ENCODE assay signal across 11 cellular contexts in genomic region chr7:22296916-22297315, GRCh38.
DNase-seq lines count a peak whose midpoint lies in the region; ATAC-seq and TF ChIP-seq lines count a peak whose summit lies in the region.
"Had no signal": no experiment of that assay in that cellular context is flagged by ENCODE, and none has a peak within 500 bp of the region (broad histone marks: within the 10 kb centered on the region; RNA-seq: fewer than 3 reads in every experiment).

No MANE protein-coding gene starts in this region.

- TF ChIP-seq POLR2A in right lobe of liver (IDR thresholded peaks at IDR 0.05): no peak

- no peaks in the 10 kb centered on the region for H3K9me3 ChIP-seq in right lobe of liver

- no peak overlapping the region for H3K27ac Mint-ChIP-seq in chondrocyte (ENCODE audit: unreplicated experiment)
- no peak overlapping the region for H3K27ac Mint-ChIP-seq in activated naive CD4-positive, alpha-beta T cell treated with anti-CD3 and anti-CD28 coated beads, Interleukin-2, amount 10 ng/mL, durations not matched to agents 7 days and 5 days
- H3K27ac Mint-ChIP-seq: stimulated activated naive B cell treated with anti-CD40 and anti-IgM and Interleukin-4, amounts not matched to agents 10 μg/mL and 1 μg/mL and 100 μg/mL, for 72 hours had no signal

- H3K36me3 ChIP-seq in right lobe of liver: no peaks in the 10 kb centered on the region

- intact Hi-C loops in right lobe of liver (cut with DNase I): no loop called here

- CTCF ChIA-PET in activated naive CD4-positive, alpha-beta T cell treated with anti-CD3 and anti-CD28 coated beads, Interleukin-2, amount 10 ng/mL, durations not matched to agents 7 days and 5 days (lab: Charles Lee): interaction anchor here (0.8 to 1.4 kb wide), 2 partner anchors 11 to 187 kb away, joined by 3 read pairs; no protein-coding TSS in a partner anchor

- H3K36me3 Mint-ChIP-seq in chondrocyte (ENCODE audit: low read depth): peaks cover 3% of the 10 kb centered on the region
- H3K36me3 Mint-ChIP-seq in activated naive CD4-positive, alpha-beta T cell treated with anti-CD3 and anti-CD28 coated beads, Interleukin-2, amount 10 ng/mL, durations not matched to agents 7 days and 5 days: no peaks in the 10 kb centered on the region

- peaks cover 7% of the 10 kb centered on the region for H3K9me3 Mint-ChIP-seq in chondrocyte (ENCODE audit: low read depth)
- H3K9me3 Mint-ChIP-seq in activated naive CD4-positive, alpha-beta T cell treated with anti-CD3 and anti-CD28 coated beads, Interleukin-2, amount 10 ng/mL, durations not matched to agents 7 days and 5 days: no peaks in the 10 kb centered on the region
- H3K9me3 Mint-ChIP-seq: stimulated activated naive B cell treated with anti-CD40 and anti-IgM and Interleukin-4, amounts not matched to agents 10 μg/mL and 1 μg/mL and 100 μg/mL, for 72 hours had no signal

- H3K4me3 ChIP-seq in LNCaP clone FGC (ENCODE audit: low read depth, low read length) (no peak overlapping the region), right lobe of liver (no peak overlapping the region)

- no peaks in the 10 kb centered on the region for H3K4me1 ChIP-seq in right lobe of liver

- H3K4me1 Mint-ChIP-seq in chondrocyte (ENCODE audit: low read depth): no peaks in the 10 kb centered on the region
- peaks cover 18% of the 10 kb centered on the region for H3K4me1 Mint-ChIP-seq in activated naive CD4-positive, alpha-beta T cell treated with anti-CD3 and anti-CD28 coated beads, Interleukin-2, amount 10 ng/mL, durations not matched to agents 7 days and 5 days

- peak; percentile 43 for TF ChIP-seq CTCF in LNCaP clone FGC (IDR thresholded peaks at IDR 0.05; ENCODE audit: control insufficient read depth, extremely low read depth, insufficient read depth)
- peak; percentile 68 for TF ChIP-seq CTCF in chondrocyte (IDR thresholded peaks at IDR 0.05)
- peak in 3 of 4 donors; percentile 26 to 33 (median 29) for TF ChIP-seq CTCF in right lobe of liver (IDR thresholded peaks at IDR 0.05)

- H3K4me3 Mint-ChIP-seq in chondrocyte (ENCODE audit: unreplicated experiment): no peak overlapping the region
- no peak overlapping the region for H3K4me3 Mint-ChIP-seq in activated naive CD4-positive, alpha-beta T cell treated with anti-CD3 and anti-CD28 coated beads, Interleukin-2, amount 10 ng/mL, durations not matched to agents 7 days and 5 days
- H3K4me3 Mint-ChIP-seq: stimulated activated naive B cell treated with anti-CD40 and anti-IgM and Interleukin-4, amounts not matched to agents 10 μg/mL and 1 μg/mL and 100 μg/mL, for 72 hours had no signal

- DNase-seq in DMS53 (lab: John Stamatoyannopoulos, UW) (peak; percentile 27), LNCaP clone FGC (ENCODE audit: low read depth) (no peak), chondrocyte (ENCODE audit: low spot score) (no peak), right lobe of liver (no peak), NCI-H1694 treated with DMSO at 0.1 percent for 48 hours (lab: John Stamatoyannopoulos, UW) (no peak)
- DNase-seq in stimulated activated CD4-positive, alpha-beta T cell treated with anti-CD3 and anti-CD28 coated beads, Interleukin-4, amount 100 ng/mL, for 24 hours: no peak
- no peak for DNase-seq in activated naive CD4-positive, alpha-beta T cell treated with anti-CD3 and anti-CD28 coated beads, Interleukin-2, amount 10 ng/mL, durations not matched to agents 7 days and 5 days
- DNase-seq: anterior cingulate cortex; kidney; stimulated activated naive B cell treated with anti-CD40 and anti-IgM and Interleukin-4, amounts not matched to agents 10 μg/mL and 1 μg/mL and 100 μg/mL, for 72 hours had no signal

- ATAC-seq in right lobe of liver (peak in 2 of 4 donors; percentile 29 to 45), GM21515 (IDR thresholded peaks at IDR 0.05; ENCODE audit: unreplicated experiment) (no peak)

- peaks cover 14% of the 10 kb centered on the region for H3K27me3 Mint-ChIP-seq in chondrocyte (ENCODE audit: low read depth)
- H3K27me3 Mint-ChIP-seq in activated naive CD4-positive, alpha-beta T cell treated with anti-CD3 and anti-CD28 coated beads, Interleukin-2, amount 10 ng/mL, durations not matched to agents 7 days and 5 days: peaks cover 27% of the 10 kb centered on the region
- H3K27me3 Mint-ChIP-seq: stimulated activated naive B cell treated with anti-CD40 and anti-IgM and Interleukin-4, amounts not matched to agents 10 μg/mL and 1 μg/mL and 100 μg/mL, for 72 hours had no signal

- no peaks in the 10 kb centered on the region for H3K27me3 ChIP-seq in right lobe of liver

- H3K27ac ChIP-seq in right lobe of liver: no peak overlapping the region
